23 cellular contexts compared by ENCODE assay signal in the genomic region with DNA sequence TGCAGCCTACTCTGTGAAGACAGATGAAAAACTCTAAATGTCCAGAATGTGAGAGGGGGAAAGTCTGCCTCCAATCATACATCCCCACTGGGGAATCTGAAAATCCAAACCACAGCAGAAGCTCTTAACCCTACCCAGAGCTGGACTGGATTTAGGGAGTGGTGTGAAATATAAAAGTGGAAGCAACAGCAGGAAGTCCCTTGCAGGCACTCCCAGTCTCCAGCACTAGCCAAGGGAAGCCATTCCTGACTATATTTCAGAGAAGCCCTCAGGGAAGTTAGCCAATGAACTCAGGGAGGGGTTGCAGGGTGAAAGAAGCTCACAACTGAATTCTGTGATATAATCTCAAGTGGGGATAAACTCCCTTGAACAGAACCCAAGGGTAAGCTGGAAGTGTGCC.
"Had no signal": no experiment of that assay in that cellular context is flagged by ENCODE, and none has a peak within 500 bp of the region (broad histone marks: within the 10 kb centered on the region; RNA-seq: fewer than 3 reads in every experiment).

No MANE protein-coding gene starts in this region.

- H3K4me1 ChIP-seq: gastroesophageal sphincter, heart left ventricle, suprapubic skin, vagina had no signal

- H3K27ac Mint-ChIP-seq: activated CD4-positive, alpha-beta memory T cell treated with anti-CD3 and anti-CD28 coated beads, Interleukin-2, amount 10 ng/mL, durations not matched to agents 7 days and 5 days; activated CD8-positive, alpha-beta memory T cell treated with anti-CD3 and anti-CD28 coated beads, Interleukin-2, amount 10 ng/mL, durations not matched to agents 7 days and 5 days; activated naive CD4-positive, alpha-beta T cell treated with anti-CD3 and anti-CD28 coated beads for 36 hours; activated T-helper 17 cell treated with anti-CD3 and anti-CD28 coated beads, Interleukin-2, amount 50 U/mL, for 72 hours; natural killer cell treated with Interleukin-12 subunit alpha and Interleukin-12 subunit beta and Interleukin-15 and Interleukin-18, amount 100 ng/mL, for 72 hours; stimulated activated naive CD8-positive, alpha-beta T cell treated with anti-CD3 and anti-CD28 coated beads, Interleukin-15, amount 100 ng/mL, for 72 hours had no signal

- H3K27me3 Mint-ChIP-seq: activated CD4-positive, alpha-beta memory T cell treated with anti-CD3 and anti-CD28 coated beads, Interleukin-2, amount 10 ng/mL, durations not matched to agents 7 days and 5 days; activated CD8-positive, alpha-beta memory T cell treated with anti-CD3 and anti-CD28 coated beads, Interleukin-2, amount 10 ng/mL, durations not matched to agents 7 days and 5 days; activated T-helper 17 cell treated with anti-CD3 and anti-CD28 coated beads, Interleukin-2, amount 50 U/mL, for 72 hours; natural killer cell treated with Interleukin-12 subunit alpha and Interleukin-12 subunit beta and Interleukin-15 and Interleukin-18, amount 100 ng/mL, for 72 hours; stimulated activated naive CD8-positive, alpha-beta T cell treated with anti-CD3 and anti-CD28 coated beads, Interleukin-15, amount 100 ng/mL, for 72 hours had no signal

- H3K27me3 ChIP-seq: gastroesophageal sphincter, heart left ventricle, ovary, suprapubic skin, vagina had no signal

- H3K27ac ChIP-seq: gastroesophageal sphincter, heart left ventricle, ovary, suprapubic skin, vagina had no signal

- H3K4me3 Mint-ChIP-seq: activated CD4-positive, alpha-beta memory T cell treated with anti-CD3 and anti-CD28 coated beads, Interleukin-2, amount 10 ng/mL, durations not matched to agents 7 days and 5 days; activated CD8-positive, alpha-beta memory T cell treated with anti-CD3 and anti-CD28 coated beads, Interleukin-2, amount 10 ng/mL, durations not matched to agents 7 days and 5 days; activated naive CD4-positive, alpha-beta T cell treated with anti-CD3 and anti-CD28 coated beads for 36 hours; activated T-helper 17 cell treated with anti-CD3 and anti-CD28 coated beads, Interleukin-2, amount 50 U/mL, for 72 hours; brain; natural killer cell treated with Interleukin-12 subunit alpha and Interleukin-12 subunit beta and Interleukin-15 and Interleukin-18, amount 100 ng/mL, for 72 hours; stimulated activated naive CD8-positive, alpha-beta T cell treated with anti-CD3 and anti-CD28 coated beads, Interleukin-15, amount 100 ng/mL, for 72 hours had no signal

- ATAC-seq: activated CD8-positive, alpha-beta memory T cell treated with anti-CD3 and anti-CD28 coated beads, Interleukin-2, amount 10 ng/mL, durations not matched to agents 7 days and 5 days; activated T-helper 17 cell treated with anti-CD3 and anti-CD28 coated beads, Interleukin-2, amount 50 U/mL, for 72 hours; gastroesophageal sphincter; heart left ventricle; natural killer cell treated with Interleukin-12 subunit alpha and Interleukin-12 subunit beta and Interleukin-15 and Interleukin-18, amount 100 ng/mL, for 72 hours; sciatic nerve; stimulated activated naive CD8-positive, alpha-beta T cell treated with anti-CD3 and anti-CD28 coated beads, Interleukin-15, amount 100 ng/mL, for 72 hours had no signal

- H3K36me3 ChIP-seq: ovary, suprapubic skin, vagina had no signal

- H3K4me3 ChIP-seq: gastroesophageal sphincter, heart left ventricle, ovary, smooth muscle cell, suprapubic skin, vagina had no signal

- H3K4me1 Mint-ChIP-seq: activated CD4-positive, alpha-beta memory T cell treated with anti-CD3 and anti-CD28 coated beads, Interleukin-2, amount 10 ng/mL, durations not matched to agents 7 days and 5 days; activated CD8-positive, alpha-beta memory T cell treated with anti-CD3 and anti-CD28 coated beads, Interleukin-2, amount 10 ng/mL, durations not matched to agents 7 days and 5 days; activated T-helper 17 cell treated with anti-CD3 and anti-CD28 coated beads, Interleukin-2, amount 50 U/mL, for 72 hours; stimulated activated naive CD8-positive, alpha-beta T cell treated with anti-CD3 and anti-CD28 coated beads, Interleukin-15, amount 100 ng/mL, for 72 hours had no signal

- H3K9me3 ChIP-seq: suprapubic skin, vagina had no signal

- DNase-seq: activated CD4-positive, alpha-beta memory T cell treated with anti-CD3 and anti-CD28 coated beads, Interleukin-2, amount 10 ng/mL, durations not matched to agents 7 days and 5 days; activated CD4-positive, alpha-beta T cell treated with anti-CD3 and anti-CD28 coated beads for 48 hours; activated CD4-positive, CD25-positive, alpha-beta regulatory T cell; activated CD8-positive, alpha-beta memory T cell treated with anti-CD3 and anti-CD28 coated beads, Interleukin-2, amount 10 ng/mL, durations not matched to agents 7 days and 5 days; activated naive CD4-positive, alpha-beta T cell treated with anti-CD3 and anti-CD28 coated beads for 36 hours; caudate nucleus; heart left ventricle; kidney glomerular epithelial cell; mesendoderm; ovary; stimulated activated CD4-positive, alpha-beta T cell treated with anti-CD3 and anti-CD28 coated beads, Interleukin-4, amount 100 ng/mL, for 1 hour; stimulated activated naive CD8-positive, alpha-beta T cell treated with anti-CD3 and anti-CD28 coated beads, Interleukin-15, amount 100 ng/mL, for 72 hours; T-helper 1 cell; T-helper 9 cell; trophoblast cell had no signal

- H3K9me3 Mint-ChIP-seq: activated CD4-positive, alpha-beta memory T cell treated with anti-CD3 and anti-CD28 coated beads, Interleukin-2, amount 10 ng/mL, durations not matched to agents 7 days and 5 days; activated naive CD4-positive, alpha-beta T cell treated with anti-CD3 and anti-CD28 coated beads for 36 hours; activated T-helper 17 cell treated with anti-CD3 and anti-CD28 coated beads, Interleukin-2, amount 50 U/mL, for 72 hours; natural killer cell treated with Interleukin-12 subunit alpha and Interleukin-12 subunit beta and Interleukin-15 and Interleukin-18, amount 100 ng/mL, for 72 hours; stimulated activated naive CD8-positive, alpha-beta T cell treated with anti-CD3 and anti-CD28 coated beads, Interleukin-15, amount 100 ng/mL, for 72 hours had no signal

- H3K36me3 Mint-ChIP-seq: activated CD8-positive, alpha-beta memory T cell treated with anti-CD3 and anti-CD28 coated beads, Interleukin-2, amount 10 ng/mL, durations not matched to agents 7 days and 5 days had no signal
